In the genomic region with DNA sequence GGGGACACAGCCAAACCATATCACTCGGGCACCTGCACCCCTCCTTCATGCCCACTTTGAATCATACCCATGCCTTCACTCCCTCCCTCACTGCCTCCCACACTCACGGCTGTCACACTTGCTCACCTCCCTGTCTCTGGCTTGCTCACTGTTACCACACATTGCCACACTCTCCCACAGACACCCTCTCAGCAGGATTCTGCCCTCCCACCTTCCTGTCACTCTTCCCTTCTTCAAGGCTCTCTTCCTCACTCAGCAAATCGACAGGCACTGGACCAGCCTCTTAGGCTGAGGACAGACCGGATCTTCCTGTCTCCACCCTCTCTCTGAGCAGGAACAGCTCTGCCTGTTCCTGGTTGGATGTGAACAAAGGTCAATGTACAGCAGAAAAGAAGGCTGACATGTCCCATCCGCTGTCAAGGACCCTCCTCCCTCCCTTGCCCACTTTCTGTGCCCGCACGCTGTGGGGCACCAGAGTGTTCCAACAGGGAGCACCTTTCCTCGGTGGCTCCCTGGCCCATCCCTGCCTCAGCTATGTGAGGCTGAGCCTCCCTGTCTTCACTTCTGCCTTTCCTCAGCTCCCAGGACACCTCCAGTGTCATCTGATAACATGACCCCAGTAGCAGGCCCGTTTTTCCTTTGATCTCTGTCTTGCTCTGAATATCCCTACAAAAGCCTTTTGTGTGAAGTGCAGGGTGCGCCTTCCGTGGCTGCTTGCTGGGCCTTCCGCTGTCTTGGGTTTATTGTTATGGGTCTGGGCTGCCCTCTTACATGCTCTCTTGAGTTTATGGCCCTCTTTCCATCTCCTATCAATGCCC, we compare ENCODE assay signal across 1 cellular context.
A peak's percentile ranks its signal among the peaks of the same experiment; 100 is the strongest.
TF ChIP-seq lines count a peak whose summit lies in the region.

No MANE protein-coding gene starts in this region.

TF ChIP-seq in GM12878, 131 proteins besides CTCF, POLR2A, EP300 and RAD21 (continued from another document):
- TF ChIP-seq ELK1 (IDR thresholded peaks at IDR 0.05; ENCODE audit: low read depth, low read length) = no peak
- no peak for TF ChIP-seq IRF4 (IDR thresholded peaks at IDR 0.05; ENCODE audit: low read depth, low read length)
- TF ChIP-seq SP1 (IDR thresholded peaks at IDR 0.05; ENCODE audit: low read depth, low read length) = no peak
- no peak for TF ChIP-seq ZNF24 (IDR thresholded peaks at IDR 0.05)
- TF ChIP-seq SMARCA5 (IDR thresholded peaks at IDR 0.05) = no peak
- no peak for TF ChIP-seq SUPT20H (IDR thresholded peaks at IDR 0.05; ENCODE audit: borderline replicate concordance, control insufficient read depth, low read depth, low read length)
- no peak for TF ChIP-seq NR2C2 (IDR thresholded peaks at IDR 0.05; ENCODE audit: borderline replicate concordance, control insufficient read depth, insufficient read length, low read depth)
- 0 out of 3 replicates have a peak, but pooled peaks of 1 of the 2 experiments have one; percentile 16 for TF ChIP-seq EGR1 (IDR thresholded peaks at IDR 0.05; ENCODE audit: borderline replicate concordance in 1 of 2, low read depth in 2 of 2, low read length in 2 of 2)
- TF ChIP-seq, protein P1, sequence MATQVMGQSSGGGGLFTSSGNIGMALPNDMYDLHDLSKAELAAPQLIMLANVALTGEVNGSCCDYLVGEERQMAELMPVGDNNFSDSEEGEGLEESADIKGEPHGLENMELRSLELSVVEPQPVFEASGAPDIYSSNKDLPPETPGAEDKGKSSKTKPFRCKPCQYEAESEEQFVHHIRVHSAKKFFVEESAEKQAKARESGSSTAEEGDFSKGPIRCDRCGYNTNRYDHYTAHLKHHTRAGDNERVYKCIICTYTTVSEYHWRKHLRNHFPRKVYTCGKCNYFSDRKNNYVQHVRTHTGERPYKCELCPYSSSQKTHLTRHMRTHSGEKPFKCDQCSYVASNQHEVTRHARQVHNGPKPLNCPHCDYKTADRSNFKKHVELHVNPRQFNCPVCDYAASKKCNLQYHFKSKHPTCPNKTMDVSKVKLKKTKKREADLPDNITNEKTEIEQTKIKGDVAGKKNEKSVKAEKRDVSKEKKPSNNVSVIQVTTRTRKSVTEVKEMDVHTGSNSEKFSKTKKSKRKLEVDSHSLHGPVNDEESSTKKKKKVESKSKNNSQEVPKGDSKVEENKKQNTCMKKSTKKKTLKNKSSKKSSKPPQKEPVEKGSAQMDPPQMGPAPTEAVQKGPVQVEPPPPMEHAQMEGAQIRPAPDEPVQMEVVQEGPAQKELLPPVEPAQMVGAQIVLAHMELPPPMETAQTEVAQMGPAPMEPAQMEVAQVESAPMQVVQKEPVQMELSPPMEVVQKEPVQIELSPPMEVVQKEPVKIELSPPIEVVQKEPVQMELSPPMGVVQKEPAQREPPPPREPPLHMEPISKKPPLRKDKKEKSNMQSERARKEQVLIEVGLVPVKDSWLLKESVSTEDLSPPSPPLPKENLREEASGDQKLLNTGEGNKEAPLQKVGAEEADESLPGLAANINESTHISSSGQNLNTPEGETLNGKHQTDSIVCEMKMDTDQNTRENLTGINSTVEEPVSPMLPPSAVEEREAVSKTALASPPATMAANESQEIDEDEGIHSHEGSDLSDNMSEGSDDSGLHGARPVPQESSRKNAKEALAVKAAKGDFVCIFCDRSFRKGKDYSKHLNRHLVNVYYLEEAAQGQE (IDR thresholded peaks at IDR 0.05; ENCODE audit: low read depth, low read length) = no peak
- TF ChIP-seq, protein P2, sequence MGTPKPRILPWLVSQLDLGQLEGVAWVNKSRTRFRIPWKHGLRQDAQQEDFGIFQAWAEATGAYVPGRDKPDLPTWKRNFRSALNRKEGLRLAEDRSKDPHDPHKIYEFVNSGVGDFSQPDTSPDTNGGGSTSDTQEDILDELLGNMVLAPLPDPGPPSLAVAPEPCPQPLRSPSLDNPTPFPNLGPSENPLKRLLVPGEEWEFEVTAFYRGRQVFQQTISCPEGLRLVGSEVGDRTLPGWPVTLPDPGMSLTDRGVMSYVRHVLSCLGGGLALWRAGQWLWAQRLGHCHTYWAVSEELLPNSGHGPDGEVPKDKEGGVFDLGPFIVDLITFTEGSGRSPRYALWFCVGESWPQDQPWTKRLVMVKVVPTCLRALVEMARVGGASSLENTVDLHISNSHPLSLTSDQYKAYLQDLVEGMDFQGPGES (IDR thresholded peaks at IDR 0.05) = no peak
- no peak for TF ChIP-seq DPF2 (IDR thresholded peaks at IDR 0.05)
- no peak for TF ChIP-seq NR2C1 (IDR thresholded peaks at IDR 0.05)
- TF ChIP-seq MTA3 (IDR thresholded peaks at IDR 0.05; ENCODE audit: borderline replicate concordance, low read length) = no peak
- TF ChIP-seq, protein P3, sequence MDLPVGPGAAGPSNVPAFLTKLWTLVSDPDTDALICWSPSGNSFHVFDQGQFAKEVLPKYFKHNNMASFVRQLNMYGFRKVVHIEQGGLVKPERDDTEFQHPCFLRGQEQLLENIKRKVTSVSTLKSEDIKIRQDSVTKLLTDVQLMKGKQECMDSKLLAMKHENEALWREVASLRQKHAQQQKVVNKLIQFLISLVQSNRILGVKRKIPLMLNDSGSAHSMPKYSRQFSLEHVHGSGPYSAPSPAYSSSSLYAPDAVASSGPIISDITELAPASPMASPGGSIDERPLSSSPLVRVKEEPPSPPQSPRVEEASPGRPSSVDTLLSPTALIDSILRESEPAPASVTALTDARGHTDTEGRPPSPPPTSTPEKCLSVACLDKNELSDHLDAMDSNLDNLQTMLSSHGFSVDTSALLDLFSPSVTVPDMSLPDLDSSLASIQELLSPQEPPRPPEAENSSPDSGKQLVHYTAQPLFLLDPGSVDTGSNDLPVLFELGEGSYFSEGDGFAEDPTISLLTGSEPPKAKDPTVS (IDR thresholded peaks at IDR 0.05; ENCODE audit: low read depth, low read length) = no peak
- TF ChIP-seq ZBED1 (IDR thresholded peaks at IDR 0.05; ENCODE audit: borderline replicate concordance) = no peak
- no peak for TF ChIP-seq ZNF217 (IDR thresholded peaks at IDR 0.05)
- no peak for TF ChIP-seq POLR2AphosphoS2 (IDR thresholded peaks at IDR 0.05; ENCODE audit: low read depth, low read length)
- 0 out of 2 replicates have a peak, but pooled peaks have one; percentile 8 for TF ChIP-seq IKZF1 (conservative IDR thresholded peaks at IDR 0.05)
- TF ChIP-seq, protein P4, sequence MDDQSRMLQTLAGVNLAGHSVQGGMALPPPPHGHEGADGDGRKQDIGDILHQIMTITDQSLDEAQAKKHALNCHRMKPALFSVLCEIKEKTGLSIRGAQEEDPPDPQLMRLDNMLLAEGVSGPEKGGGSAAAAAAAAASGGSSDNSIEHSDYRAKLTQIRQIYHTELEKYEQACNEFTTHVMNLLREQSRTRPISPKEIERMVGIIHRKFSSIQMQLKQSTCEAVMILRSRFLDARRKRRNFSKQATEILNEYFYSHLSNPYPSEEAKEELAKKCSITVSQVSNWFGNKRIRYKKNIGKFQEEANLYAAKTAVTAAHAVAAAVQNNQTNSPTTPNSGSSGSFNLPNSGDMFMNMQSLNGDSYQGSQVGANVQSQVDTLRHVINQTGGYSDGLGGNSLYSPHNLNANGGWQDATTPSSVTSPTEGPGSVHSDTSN (IDR thresholded peaks at IDR 0.05; ENCODE audit: insufficient replicate concordance, low read depth, low read length) = peak; percentile 36
- TF ChIP-seq TCF3 (IDR thresholded peaks at IDR 0.05; ENCODE audit: borderline replicate concordance, insufficient read depth, low read depth, low read length) = 0 out of 2 replicates have a peak, but pooled peaks have one; percentile 29
- no peak for TF ChIP-seq CHD1 (IDR thresholded peaks at IDR 0.05; ENCODE audit: low read depth, low read length)
- TF ChIP-seq, protein P5, sequence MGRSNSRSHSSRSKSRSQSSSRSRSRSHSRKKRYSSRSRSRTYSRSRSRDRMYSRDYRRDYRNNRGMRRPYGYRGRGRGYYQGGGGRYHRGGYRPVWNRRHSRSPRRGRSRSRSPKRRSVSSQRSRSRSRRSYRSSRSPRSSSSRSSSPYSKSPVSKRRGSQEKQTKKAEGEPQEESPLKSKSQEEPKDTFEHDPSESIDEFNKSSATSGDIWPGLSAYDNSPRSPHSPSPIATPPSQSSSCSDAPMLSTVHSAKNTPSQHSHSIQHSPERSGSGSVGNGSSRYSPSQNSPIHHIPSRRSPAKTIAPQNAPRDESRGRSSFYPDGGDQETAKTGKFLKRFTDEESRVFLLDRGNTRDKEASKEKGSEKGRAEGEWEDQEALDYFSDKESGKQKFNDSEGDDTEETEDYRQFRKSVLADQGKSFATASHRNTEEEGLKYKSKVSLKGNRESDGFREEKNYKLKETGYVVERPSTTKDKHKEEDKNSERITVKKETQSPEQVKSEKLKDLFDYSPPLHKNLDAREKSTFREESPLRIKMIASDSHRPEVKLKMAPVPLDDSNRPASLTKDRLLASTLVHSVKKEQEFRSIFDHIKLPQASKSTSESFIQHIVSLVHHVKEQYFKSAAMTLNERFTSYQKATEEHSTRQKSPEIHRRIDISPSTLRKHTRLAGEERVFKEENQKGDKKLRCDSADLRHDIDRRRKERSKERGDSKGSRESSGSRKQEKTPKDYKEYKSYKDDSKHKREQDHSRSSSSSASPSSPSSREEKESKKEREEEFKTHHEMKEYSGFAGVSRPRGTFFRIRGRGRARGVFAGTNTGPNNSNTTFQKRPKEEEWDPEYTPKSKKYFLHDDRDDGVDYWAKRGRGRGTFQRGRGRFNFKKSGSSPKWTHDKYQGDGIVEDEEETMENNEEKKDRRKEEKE (IDR thresholded peaks at IDR 0.05) = no peak
- TF ChIP-seq NBN (IDR thresholded peaks at IDR 0.05) = no peak
- peak; percentile 72 for TF ChIP-seq BCL3 (IDR thresholded peaks at IDR 0.05; ENCODE audit: borderline replicate concordance, insufficient read depth, low read depth, low read length, poor library complexity, severe bottlenecking)
- TF ChIP-seq HDGF (IDR thresholded peaks at IDR 0.05) = no peak
